In the genomic region with DNA sequence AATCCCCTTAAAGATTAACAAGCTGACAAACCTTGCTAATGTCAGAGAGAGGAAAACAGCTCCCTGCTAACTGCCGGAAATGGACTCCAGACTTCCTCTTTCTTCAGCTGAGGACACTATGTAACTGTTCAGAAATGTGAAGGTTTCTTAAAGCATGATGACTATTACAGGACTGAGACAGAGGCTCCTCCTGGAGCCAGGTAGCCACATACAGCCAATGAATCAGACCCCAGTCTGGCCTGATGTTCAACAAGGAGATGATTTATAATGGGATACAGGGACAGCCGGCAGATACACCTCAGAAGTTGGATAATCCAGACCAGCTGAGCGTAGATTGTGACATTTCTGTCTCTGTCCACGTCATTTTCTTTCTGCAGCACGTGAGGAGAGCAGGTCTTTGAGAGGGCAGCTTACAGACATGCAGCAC, we compare ENCODE assay signal across 1 cellular context.
TF ChIP-seq lines count a peak whose summit lies in the region.

No MANE protein-coding gene starts in this region.

TF ChIP-seq in SK-N-SH, 30 proteins besides CTCF, POLR2A, EP300 and RAD21 (continued from another document):
- TF ChIP-seq, protein P1, sequence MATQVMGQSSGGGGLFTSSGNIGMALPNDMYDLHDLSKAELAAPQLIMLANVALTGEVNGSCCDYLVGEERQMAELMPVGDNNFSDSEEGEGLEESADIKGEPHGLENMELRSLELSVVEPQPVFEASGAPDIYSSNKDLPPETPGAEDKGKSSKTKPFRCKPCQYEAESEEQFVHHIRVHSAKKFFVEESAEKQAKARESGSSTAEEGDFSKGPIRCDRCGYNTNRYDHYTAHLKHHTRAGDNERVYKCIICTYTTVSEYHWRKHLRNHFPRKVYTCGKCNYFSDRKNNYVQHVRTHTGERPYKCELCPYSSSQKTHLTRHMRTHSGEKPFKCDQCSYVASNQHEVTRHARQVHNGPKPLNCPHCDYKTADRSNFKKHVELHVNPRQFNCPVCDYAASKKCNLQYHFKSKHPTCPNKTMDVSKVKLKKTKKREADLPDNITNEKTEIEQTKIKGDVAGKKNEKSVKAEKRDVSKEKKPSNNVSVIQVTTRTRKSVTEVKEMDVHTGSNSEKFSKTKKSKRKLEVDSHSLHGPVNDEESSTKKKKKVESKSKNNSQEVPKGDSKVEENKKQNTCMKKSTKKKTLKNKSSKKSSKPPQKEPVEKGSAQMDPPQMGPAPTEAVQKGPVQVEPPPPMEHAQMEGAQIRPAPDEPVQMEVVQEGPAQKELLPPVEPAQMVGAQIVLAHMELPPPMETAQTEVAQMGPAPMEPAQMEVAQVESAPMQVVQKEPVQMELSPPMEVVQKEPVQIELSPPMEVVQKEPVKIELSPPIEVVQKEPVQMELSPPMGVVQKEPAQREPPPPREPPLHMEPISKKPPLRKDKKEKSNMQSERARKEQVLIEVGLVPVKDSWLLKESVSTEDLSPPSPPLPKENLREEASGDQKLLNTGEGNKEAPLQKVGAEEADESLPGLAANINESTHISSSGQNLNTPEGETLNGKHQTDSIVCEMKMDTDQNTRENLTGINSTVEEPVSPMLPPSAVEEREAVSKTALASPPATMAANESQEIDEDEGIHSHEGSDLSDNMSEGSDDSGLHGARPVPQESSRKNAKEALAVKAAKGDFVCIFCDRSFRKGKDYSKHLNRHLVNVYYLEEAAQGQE (IDR thresholded peaks at IDR 0.05; ENCODE audit: low read depth, low read length): no peak
- TF ChIP-seq EZH2phosphoT487 (IDR thresholded peaks at IDR 0.05; ENCODE audit: borderline replicate concordance, low read depth) (no peak), TEAD4 (IDR thresholded peaks at IDR 0.05; ENCODE audit: borderline replicate concordance, insufficient read depth) (no peak), FOSL2 (IDR thresholded peaks at IDR 0.05; ENCODE audit: borderline replicate concordance, low read depth) (no peak), GATA2 (CRISPR knock-in tag; IDR thresholded peaks at IDR 0.05) (no peak)
- TF ChIP-seq, protein P2, sequence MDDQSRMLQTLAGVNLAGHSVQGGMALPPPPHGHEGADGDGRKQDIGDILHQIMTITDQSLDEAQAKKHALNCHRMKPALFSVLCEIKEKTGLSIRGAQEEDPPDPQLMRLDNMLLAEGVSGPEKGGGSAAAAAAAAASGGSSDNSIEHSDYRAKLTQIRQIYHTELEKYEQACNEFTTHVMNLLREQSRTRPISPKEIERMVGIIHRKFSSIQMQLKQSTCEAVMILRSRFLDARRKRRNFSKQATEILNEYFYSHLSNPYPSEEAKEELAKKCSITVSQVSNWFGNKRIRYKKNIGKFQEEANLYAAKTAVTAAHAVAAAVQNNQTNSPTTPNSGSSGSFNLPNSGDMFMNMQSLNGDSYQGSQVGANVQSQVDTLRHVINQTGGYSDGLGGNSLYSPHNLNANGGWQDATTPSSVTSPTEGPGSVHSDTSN (IDR thresholded peaks at IDR 0.05): no peak
TF ChIP-seq in SK-N-SH: peak in this region for 0.
